1 cellular context compared by ENCODE assay signal in genomic region chr4:74659576-74660411, GRCh38.
TF ChIP-seq lines count a peak whose summit lies in the region.

No MANE protein-coding gene starts in this region.

TF ChIP-seq in K562, 482 proteins besides CTCF, POLR2A, EP300 and RAD21 (continued from another document and continues in another):
- TF ChIP-seq, protein P1, sequence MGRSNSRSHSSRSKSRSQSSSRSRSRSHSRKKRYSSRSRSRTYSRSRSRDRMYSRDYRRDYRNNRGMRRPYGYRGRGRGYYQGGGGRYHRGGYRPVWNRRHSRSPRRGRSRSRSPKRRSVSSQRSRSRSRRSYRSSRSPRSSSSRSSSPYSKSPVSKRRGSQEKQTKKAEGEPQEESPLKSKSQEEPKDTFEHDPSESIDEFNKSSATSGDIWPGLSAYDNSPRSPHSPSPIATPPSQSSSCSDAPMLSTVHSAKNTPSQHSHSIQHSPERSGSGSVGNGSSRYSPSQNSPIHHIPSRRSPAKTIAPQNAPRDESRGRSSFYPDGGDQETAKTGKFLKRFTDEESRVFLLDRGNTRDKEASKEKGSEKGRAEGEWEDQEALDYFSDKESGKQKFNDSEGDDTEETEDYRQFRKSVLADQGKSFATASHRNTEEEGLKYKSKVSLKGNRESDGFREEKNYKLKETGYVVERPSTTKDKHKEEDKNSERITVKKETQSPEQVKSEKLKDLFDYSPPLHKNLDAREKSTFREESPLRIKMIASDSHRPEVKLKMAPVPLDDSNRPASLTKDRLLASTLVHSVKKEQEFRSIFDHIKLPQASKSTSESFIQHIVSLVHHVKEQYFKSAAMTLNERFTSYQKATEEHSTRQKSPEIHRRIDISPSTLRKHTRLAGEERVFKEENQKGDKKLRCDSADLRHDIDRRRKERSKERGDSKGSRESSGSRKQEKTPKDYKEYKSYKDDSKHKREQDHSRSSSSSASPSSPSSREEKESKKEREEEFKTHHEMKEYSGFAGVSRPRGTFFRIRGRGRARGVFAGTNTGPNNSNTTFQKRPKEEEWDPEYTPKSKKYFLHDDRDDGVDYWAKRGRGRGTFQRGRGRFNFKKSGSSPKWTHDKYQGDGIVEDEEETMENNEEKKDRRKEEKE (IDR thresholded peaks at IDR 0.05; ENCODE audit: borderline replicate concordance in 1 of 2, control insufficient read depth in 1 of 2, low read depth in 2 of 2, low read length in 1 of 2): no peak
- no peak for TF ChIP-seq ZNF165 (CRISPR knock-in tag; IDR thresholded peaks at IDR 0.05; ENCODE audit: borderline replicate concordance)
- no peak for TF ChIP-seq ZNF77 (CRISPR knock-in tag; IDR thresholded peaks at IDR 0.05)
- TF ChIP-seq, protein P2, sequence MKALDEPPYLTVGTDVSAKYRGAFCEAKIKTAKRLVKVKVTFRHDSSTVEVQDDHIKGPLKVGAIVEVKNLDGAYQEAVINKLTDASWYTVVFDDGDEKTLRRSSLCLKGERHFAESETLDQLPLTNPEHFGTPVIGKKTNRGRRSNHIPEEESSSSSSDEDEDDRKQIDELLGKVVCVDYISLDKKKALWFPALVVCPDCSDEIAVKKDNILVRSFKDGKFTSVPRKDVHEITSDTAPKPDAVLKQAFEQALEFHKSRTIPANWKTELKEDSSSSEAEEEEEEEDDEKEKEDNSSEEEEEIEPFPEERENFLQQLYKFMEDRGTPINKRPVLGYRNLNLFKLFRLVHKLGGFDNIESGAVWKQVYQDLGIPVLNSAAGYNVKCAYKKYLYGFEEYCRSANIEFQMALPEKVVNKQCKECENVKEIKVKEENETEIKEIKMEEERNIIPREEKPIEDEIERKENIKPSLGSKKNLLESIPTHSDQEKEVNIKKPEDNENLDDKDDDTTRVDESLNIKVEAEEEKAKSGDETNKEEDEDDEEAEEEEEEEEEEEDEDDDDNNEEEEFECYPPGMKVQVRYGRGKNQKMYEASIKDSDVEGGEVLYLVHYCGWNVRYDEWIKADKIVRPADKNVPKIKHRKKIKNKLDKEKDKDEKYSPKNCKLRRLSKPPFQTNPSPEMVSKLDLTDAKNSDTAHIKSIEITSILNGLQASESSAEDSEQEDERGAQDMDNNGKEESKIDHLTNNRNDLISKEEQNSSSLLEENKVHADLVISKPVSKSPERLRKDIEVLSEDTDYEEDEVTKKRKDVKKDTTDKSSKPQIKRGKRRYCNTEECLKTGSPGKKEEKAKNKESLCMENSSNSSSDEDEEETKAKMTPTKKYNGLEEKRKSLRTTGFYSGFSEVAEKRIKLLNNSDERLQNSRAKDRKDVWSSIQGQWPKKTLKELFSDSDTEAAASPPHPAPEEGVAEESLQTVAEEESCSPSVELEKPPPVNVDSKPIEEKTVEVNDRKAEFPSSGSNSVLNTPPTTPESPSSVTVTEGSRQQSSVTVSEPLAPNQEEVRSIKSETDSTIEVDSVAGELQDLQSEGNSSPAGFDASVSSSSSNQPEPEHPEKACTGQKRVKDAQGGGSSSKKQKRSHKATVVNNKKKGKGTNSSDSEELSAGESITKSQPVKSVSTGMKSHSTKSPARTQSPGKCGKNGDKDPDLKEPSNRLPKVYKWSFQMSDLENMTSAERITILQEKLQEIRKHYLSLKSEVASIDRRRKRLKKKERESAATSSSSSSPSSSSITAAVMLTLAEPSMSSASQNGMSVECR (CRISPR knock-in tag; IDR thresholded peaks at IDR 0.05): no peak
- peak; percentile 71; the same call in 1 of the 2 replicates for TF ChIP-seq TEAD4 (IDR thresholded peaks at IDR 0.05; ENCODE audit: low read length)
- TF ChIP-seq TEAD4 (CRISPR knock-in tag; IDR thresholded peaks at IDR 0.05; ENCODE audit: borderline replicate concordance): no peak
- TF ChIP-seq SRSF3 (IDR thresholded peaks at IDR 0.05; ENCODE audit: insufficient read depth, low read length): no peak
- TF ChIP-seq DMBX1 (CRISPR knock-in tag; IDR thresholded peaks at IDR 0.05; ENCODE audit: borderline replicate concordance): no peak
- TF ChIP-seq CCNT2 (IDR thresholded peaks at IDR 0.05; ENCODE audit: borderline replicate concordance, extremely low read depth, insufficient read length, low read depth, low read length): peak; percentile 23
- TF ChIP-seq PCBP2 (IDR thresholded peaks at IDR 0.05; ENCODE audit: low read depth, low read length, poor library complexity, severe bottlenecking): no peak
- no peak for TF ChIP-seq HDAC8 (tag; IDR thresholded peaks at IDR 0.05)
- TF ChIP-seq, protein P3, sequence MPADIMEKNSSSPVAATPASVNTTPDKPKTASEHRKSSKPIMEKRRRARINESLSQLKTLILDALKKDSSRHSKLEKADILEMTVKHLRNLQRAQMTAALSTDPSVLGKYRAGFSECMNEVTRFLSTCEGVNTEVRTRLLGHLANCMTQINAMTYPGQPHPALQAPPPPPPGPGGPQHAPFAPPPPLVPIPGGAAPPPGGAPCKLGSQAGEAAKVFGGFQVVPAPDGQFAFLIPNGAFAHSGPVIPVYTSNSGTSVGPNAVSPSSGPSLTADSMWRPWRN (IDR thresholded peaks at IDR 0.05; ENCODE audit: low read depth): no peak
- TF ChIP-seq NR1H2 (CRISPR knock-in tag; IDR thresholded peaks at IDR 0.05): no peak
- no peak for TF ChIP-seq PHB (CRISPR knock-in tag; IDR thresholded peaks at IDR 0.05)
- no peak for TF ChIP-seq NR3C1 (CRISPR knock-in tag; IDR thresholded peaks at IDR 0.05)
- no peak for TF ChIP-seq CBX5 (IDR thresholded peaks at IDR 0.05; ENCODE audit: borderline replicate concordance, low read depth)
- TF ChIP-seq MYC (IDR thresholded peaks at IDR 0.05; ENCODE audit: low read depth, low read length): no peak
- no peak for TF ChIP-seq MYC (CRISPR knock-in tag; IDR thresholded peaks at IDR 0.05; ENCODE audit: borderline replicate concordance, low read depth)
- TF ChIP-seq CXXC5 (CRISPR knock-in tag; IDR thresholded peaks at IDR 0.05): no peak
- TF ChIP-seq PPARD (CRISPR knock-in tag; IDR thresholded peaks at IDR 0.05): no peak
- TF ChIP-seq ZNF23 (CRISPR knock-in tag; IDR thresholded peaks at IDR 0.05): no peak
- TF ChIP-seq USF2 (CRISPR knock-in tag; IDR thresholded peaks at IDR 0.05): no peak
- TF ChIP-seq ZNF76 (CRISPR knock-in tag; IDR thresholded peaks at IDR 0.05; ENCODE audit: borderline replicate concordance): no peak
- no peak for TF ChIP-seq RB1 (IDR thresholded peaks at IDR 0.05; ENCODE audit: low read depth)
- 0 out of 2 replicates have a peak, but pooled peaks have one; percentile 24 for TF ChIP-seq CREB1 (IDR thresholded peaks at IDR 0.05)
- TF ChIP-seq CREB1 (CRISPR knock-in tag; IDR thresholded peaks at IDR 0.05): 0 out of 2 replicates have a peak, but pooled peaks have one; percentile 21
- no peak for TF ChIP-seq HDAC6 (IDR thresholded peaks at IDR 0.05; ENCODE audit: low read depth, low read length)
- TF ChIP-seq ELF2 (CRISPR knock-in tag; IDR thresholded peaks at IDR 0.05): no peak
- TF ChIP-seq, protein P4, sequence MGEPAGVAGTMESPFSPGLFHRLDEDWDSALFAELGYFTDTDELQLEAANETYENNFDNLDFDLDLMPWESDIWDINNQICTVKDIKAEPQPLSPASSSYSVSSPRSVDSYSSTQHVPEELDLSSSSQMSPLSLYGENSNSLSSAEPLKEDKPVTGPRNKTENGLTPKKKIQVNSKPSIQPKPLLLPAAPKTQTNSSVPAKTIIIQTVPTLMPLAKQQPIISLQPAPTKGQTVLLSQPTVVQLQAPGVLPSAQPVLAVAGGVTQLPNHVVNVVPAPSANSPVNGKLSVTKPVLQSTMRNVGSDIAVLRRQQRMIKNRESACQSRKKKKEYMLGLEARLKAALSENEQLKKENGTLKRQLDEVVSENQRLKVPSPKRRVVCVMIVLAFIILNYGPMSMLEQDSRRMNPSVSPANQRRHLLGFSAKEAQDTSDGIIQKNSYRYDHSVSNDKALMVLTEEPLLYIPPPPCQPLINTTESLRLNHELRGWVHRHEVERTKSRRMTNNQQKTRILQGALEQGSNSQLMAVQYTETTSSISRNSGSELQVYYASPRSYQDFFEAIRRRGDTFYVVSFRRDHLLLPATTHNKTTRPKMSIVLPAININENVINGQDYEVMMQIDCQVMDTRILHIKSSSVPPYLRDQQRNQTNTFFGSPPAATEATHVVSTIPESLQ (CRISPR knock-in tag; IDR thresholded peaks at IDR 0.05): no peak
- no peak for TF ChIP-seq CAMTA2 (CRISPR knock-in tag; conservative IDR thresholded peaks at IDR 0.05)
- no peak for TF ChIP-seq IRF1 (CRISPR knock-in tag; IDR thresholded peaks at IDR 0.05; ENCODE audit: borderline replicate concordance)
- no peak for TF ChIP-seq ZKSCAN3 (CRISPR knock-in tag; IDR thresholded peaks at IDR 0.05)
- TF ChIP-seq, protein P5, sequence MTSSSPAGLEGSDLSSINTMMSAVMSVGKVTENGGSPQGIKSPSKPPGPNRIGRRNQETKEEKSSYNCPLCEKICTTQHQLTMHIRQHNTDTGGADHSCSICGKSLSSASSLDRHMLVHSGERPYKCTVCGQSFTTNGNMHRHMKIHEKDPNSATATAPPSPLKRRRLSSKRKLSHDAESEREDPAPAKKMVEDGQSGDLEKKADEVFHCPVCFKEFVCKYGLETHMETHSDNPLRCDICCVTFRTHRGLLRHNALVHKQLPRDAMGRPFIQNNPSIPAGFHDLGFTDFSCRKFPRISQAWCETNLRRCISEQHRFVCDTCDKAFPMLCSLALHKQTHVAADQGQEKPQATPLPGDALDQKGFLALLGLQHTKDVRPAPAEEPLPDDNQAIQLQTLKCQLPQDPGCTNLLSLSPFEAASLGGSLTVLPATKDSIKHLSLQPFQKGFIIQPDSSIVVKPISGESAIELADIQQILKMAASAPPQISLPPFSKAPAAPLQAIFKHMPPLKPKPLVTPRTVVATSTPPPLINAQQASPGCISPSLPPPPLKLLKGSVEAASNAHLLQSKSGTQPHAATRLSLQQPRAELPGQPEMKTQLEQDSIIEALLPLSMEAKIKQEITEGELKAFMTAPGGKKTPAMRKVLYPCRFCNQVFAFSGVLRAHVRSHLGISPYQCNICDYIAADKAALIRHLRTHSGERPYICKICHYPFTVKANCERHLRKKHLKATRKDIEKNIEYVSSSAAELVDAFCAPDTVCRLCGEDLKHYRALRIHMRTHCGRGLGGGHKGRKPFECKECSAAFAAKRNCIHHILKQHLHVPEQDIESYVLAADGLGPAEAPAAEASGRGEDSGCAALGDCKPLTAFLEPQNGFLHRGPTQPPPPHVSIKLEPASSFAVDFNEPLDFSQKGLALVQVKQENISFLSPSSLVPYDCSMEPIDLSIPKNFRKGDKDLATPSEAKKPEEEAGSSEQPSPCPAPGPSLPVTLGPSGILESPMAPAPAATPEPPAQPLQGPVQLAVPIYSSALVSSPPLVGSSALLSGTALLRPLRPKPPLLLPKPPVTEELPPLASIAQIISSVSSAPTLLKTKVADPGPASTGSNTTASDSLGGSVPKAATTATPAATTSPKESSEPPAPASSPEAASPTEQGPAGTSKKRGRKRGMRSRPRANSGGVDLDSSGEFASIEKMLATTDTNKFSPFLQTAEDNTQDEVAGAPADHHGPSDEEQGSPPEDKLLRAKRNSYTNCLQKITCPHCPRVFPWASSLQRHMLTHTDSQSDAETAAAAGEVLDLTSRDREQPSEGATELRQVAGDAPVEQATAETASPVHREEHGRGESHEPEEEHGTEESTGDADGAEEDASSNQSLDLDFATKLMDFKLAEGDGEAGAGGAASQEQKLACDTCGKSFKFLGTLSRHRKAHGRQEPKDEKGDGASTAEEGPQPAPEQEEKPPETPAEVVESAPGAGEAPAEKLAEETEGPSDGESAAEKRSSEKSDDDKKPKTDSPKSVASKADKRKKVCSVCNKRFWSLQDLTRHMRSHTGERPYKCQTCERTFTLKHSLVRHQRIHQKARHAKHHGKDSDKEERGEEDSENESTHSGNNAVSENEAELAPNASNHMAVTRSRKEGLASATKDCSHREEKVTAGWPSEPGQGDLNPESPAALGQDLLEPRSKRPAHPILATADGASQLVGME (CRISPR knock-in tag; IDR thresholded peaks at IDR 0.05): no peak
- TF ChIP-seq ZNF79 (CRISPR knock-in tag; IDR thresholded peaks at IDR 0.05; ENCODE audit: low read depth): no peak
- no peak for TF ChIP-seq ZNF512 (tag; IDR thresholded peaks at IDR 0.05)
- no peak for TF ChIP-seq ZFPM2 (CRISPR knock-in tag; IDR thresholded peaks at IDR 0.05)
- no peak for TF ChIP-seq RFX5 (IDR thresholded peaks at IDR 0.05; ENCODE audit: low read depth, low read length)
- no peak for TF ChIP-seq RNF2 (IDR thresholded peaks at IDR 0.05)
- TF ChIP-seq HMGN3 (IDR thresholded peaks at IDR 0.05; ENCODE audit: borderline replicate concordance, extremely low read depth, insufficient read length, low read depth, low read length): no peak
- no peak for TF ChIP-seq MBD2 (IDR thresholded peaks at IDR 0.05; ENCODE audit: borderline replicate concordance, low read depth)
- TF ChIP-seq MAFF (IDR thresholded peaks at IDR 0.05; ENCODE audit: low read length): no peak
